ENCODE assay signal across 16 cellular contexts in the genomic region with DNA sequence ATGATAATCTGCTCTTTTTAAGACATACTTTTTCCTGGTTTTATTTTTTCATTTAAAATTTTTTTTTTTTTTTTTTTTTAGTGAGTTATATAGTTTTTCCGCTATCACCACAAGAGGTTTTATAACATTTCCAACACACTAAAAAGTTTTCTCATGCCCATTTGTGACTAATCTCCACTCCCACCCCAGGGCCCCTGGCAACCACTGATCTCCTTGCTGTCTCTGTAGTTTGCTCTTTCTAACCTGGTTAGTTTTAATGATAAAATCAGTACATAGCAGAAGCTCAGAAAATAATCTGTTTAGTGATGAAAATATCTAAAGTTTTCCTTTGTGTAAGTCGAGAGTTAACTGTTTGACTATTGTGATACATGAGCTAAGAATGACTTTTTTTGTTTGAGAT.
"Had no signal": no experiment of that assay in that cellular context is flagged by ENCODE, and none has a peak within 500 bp of the region (broad histone marks: within the 10 kb centered on the region; RNA-seq: fewer than 3 reads in every experiment).

No MANE protein-coding gene starts in this region.

- H3K4me3 ChIP-seq: right atrium auricular region, skin epidermis had no signal

- H3K27ac Mint-ChIP-seq: activated B cell treated with CpG ODN at 0.5 μM for 24 hours; activated naive CD8-positive, alpha-beta T cell treated with anti-CD3 and anti-CD28 coated beads, Interleukin-2, amount 10 ng/mL, durations not matched to agents 7 days and 5 days; nephron had no signal

- H3K4me1 ChIP-seq: right atrium auricular region had no signal

- H3K27me3 Mint-ChIP-seq: activated B cell treated with CpG ODN at 0.5 μM for 24 hours; activated naive CD8-positive, alpha-beta T cell treated with anti-CD3 and anti-CD28 coated beads, Interleukin-2, amount 10 ng/mL, durations not matched to agents 7 days and 5 days; T-helper 17 cell had no signal

- DNase-seq: activated B cell treated with CpG ODN at 0.5 μM for 24 hours; activated CD4-positive, alpha-beta T cell treated with anti-CD3 and anti-CD28 coated beads, Interleukin-2, amount 50 U/mL, for 4 hours; activated gamma-delta T cell; activated naive CD8-positive, alpha-beta T cell treated with anti-CD3 and anti-CD28 coated beads, Interleukin-2, amount 10 ng/mL, durations not matched to agents 7 days and 5 days; aorta; effector memory CD4-positive, alpha-beta T cell; foreskin melanocyte; head of caudate nucleus; mesendoderm; nucleus accumbens; SHP77 treated with DMSO at 0.1 percent for 48 hours; T-helper 17 cell had no signal

- H3K27me3 ChIP-seq: right atrium auricular region had no signal

- H3K4me1 Mint-ChIP-seq: nephron had no signal

- H3K9me3 ChIP-seq: right atrium auricular region had no signal

- H3K27ac ChIP-seq: epithelial cell of prostate, right atrium auricular region had no signal

- H3K9me3 Mint-ChIP-seq: activated B cell treated with CpG ODN at 0.5 μM for 24 hours; activated naive CD8-positive, alpha-beta T cell treated with anti-CD3 and anti-CD28 coated beads, Interleukin-2, amount 10 ng/mL, durations not matched to agents 7 days and 5 days; nephron had no signal

- H3K4me3 Mint-ChIP-seq: activated B cell treated with CpG ODN at 0.5 μM for 24 hours; activated naive CD8-positive, alpha-beta T cell treated with anti-CD3 and anti-CD28 coated beads, Interleukin-2, amount 10 ng/mL, durations not matched to agents 7 days and 5 days; nephron; T-helper 17 cell had no signal

- ATAC-seq: T-helper 17 cell had no signal
